ENCODE assay signal across 1 cellular context in genomic region chr20:58054744-58055373, GRCh38.
TF ChIP-seq lines count a peak whose summit lies in the region.

No MANE protein-coding gene starts in this region.

TF ChIP-seq in GM23338, 12 proteins besides CTCF, POLR2A, EP300 and RAD21 (continued from another document):
- TF ChIP-seq ZNF462 (CRISPR knock-in tag; IDR thresholded peaks at IDR 0.05) (no peak), REST (IDR thresholded peaks at IDR 0.05; ENCODE audit: unreplicated experiment) (no peak)
